ENCODE assay signal across 16 cellular contexts in the genomic region with DNA sequence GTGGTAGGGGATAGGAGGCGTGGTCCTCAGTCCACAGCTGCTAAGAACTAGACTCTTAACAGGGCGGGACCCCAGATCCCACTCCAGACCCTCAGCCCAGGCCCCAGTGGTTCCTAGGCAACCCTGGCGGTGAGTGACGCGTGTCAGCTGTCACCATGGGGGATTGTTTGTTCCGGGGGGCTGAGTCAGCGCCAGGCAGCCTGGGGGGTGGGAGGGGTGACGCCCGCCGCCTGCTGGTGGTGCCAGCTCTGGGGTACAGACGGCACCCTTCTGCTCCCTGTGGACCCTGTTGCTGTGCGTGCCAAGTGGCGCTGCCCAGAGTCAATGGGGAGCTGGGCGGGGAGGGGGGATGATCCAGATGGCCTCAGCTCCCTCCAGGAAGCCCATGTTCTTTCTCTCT. TPM values are rescaled to one million over a fixed set of nuclear protein-coding genes. Genes with fewer than 3 reads are reported as not detected.
DNase-seq lines count a peak whose midpoint lies in the region; ATAC-seq and TF ChIP-seq lines count a peak whose summit lies in the region.
"Had no signal": no experiment of that assay in that cellular context is flagged by ENCODE, and none has a peak within 500 bp of the region (broad histone marks: within the 10 kb centered on the region; RNA-seq: fewer than 3 reads in every experiment).

No MANE protein-coding gene starts in this region.

- no peak for TF ChIP-seq CTCF in dorsolateral prefrontal cortex (IDR thresholded peaks at IDR 0.05 in 54 of 56, conservative IDR thresholded peaks at IDR 0.05 in 2 of 56; ENCODE audit: low read depth in 1 of 56, partially characterized antibody in 56 of 56)
- no peak for TF ChIP-seq CTCF in tibial artery (IDR thresholded peaks at IDR 0.05)

- H3K9me3 ChIP-seq in tibial artery = no peaks in the 10 kb centered on the region
- H3K9me3 ChIP-seq: SJSA1, upper lobe of left lung had no signal

- intact Hi-C loops in dorsolateral prefrontal cortex (cut with DNase I) (loop anchor here in 1 of 2 donors (10.0 kb wide), 1 partner anchor 56 kb away; no protein-coding TSS in a partner anchor), tibial artery (cut with DNase I; ENCODE audit: low total_unique reads) (no loop called here)

- DNase-seq in NCI-H2227 (lab: John Stamatoyannopoulos, UW; ENCODE audit: unreplicated experiment) (peak; percentile 54), NCI-H2227 treated with DMSO at 0.1 percent for 48 hours (lab: John Stamatoyannopoulos, UW) (no peak), NCI-H2171 treated with DMSO at 0.1 percent for 48 hours (lab: John Stamatoyannopoulos, UW) (peak; percentile 92), dorsolateral prefrontal cortex (no peak), tibial artery (no peak)
- no peak for DNase-seq in stimulated activated CD4-positive, alpha-beta T cell treated with anti-CD3 and anti-CD28 coated beads, Interleukin-2, amount 100 ng/mL, for 24 hours
- DNase-seq in activated CD4-positive, CD25-positive, alpha-beta regulatory T cell (lab: John Stamatoyannopoulos, UW) = no peak
- DNase-seq: activated effector memory CD4-positive, alpha-beta T cell treated with Interleukin-2 at 50 U/mL for 16 hours; CD8-positive, alpha-beta T cell; hippocampal formation; NCI-H345; stimulated activated naive CD8-positive, alpha-beta T cell treated with anti-CD3 and anti-CD28 coated beads, Interleukin-15, Interleukin-2, amounts not matched to agents 100 U/mL and 50 U/mL, for 24 hours had no signal

- H3K4me1 ChIP-seq in tibial artery = peaks cover 3 to 28% (median 24%) of the 10 kb centered on the region in 4 donors

- peaks cover 0 to 29% (median 15%) of the 10 kb centered on the region in 3 donors for H3K36me3 ChIP-seq in tibial artery

- no peaks in the 10 kb centered on the region for H3K9me3 Mint-ChIP-seq in stimulated activated memory B cell treated with anti-CD40 and anti-IgM and Interleukin-4, amounts not matched to agents 10 μg/mL and 1 μg/mL and 100 μg/mL, for 72 hours
- H3K9me3 Mint-ChIP-seq: CD8-positive, alpha-beta T cell; natural killer cell treated with Interleukin-12 subunit alpha and Interleukin-12 subunit beta and Interleukin-15 and Interleukin-18, amount 100 ng/mL, for 72 hours had no signal

- H3K4me3 ChIP-seq in dorsolateral prefrontal cortex (peak overlapping the region in 34 of 59 donors; percentile 8 to 70 (median 60)), tibial artery (no peak overlapping the region)
- H3K4me3 ChIP-seq: SJSA1, upper lobe of left lung had no signal

- H3K36me3 Mint-ChIP-seq in stimulated activated memory B cell treated with anti-CD40 and anti-IgM and Interleukin-4, amounts not matched to agents 10 μg/mL and 1 μg/mL and 100 μg/mL, for 72 hours = peaks cover 24% of the 10 kb centered on the region
- H3K36me3 Mint-ChIP-seq: natural killer cell treated with Interleukin-12 subunit alpha and Interleukin-12 subunit beta and Interleukin-15 and Interleukin-18, amount 100 ng/mL, for 72 hours had no signal

- H3K4me3 Mint-ChIP-seq in stimulated activated memory B cell treated with anti-CD40 and anti-IgM and Interleukin-4, amounts not matched to agents 10 μg/mL and 1 μg/mL and 100 μg/mL, for 72 hours = no peak overlapping the region
- H3K4me3 Mint-ChIP-seq: CD8-positive, alpha-beta T cell had no signal

- H3K27ac Mint-ChIP-seq in stimulated activated memory B cell treated with anti-CD40 and anti-IgM and Interleukin-4, amounts not matched to agents 10 μg/mL and 1 μg/mL and 100 μg/mL, for 72 hours = peak overlapping the region; percentile 33

- H3K27me3 Mint-ChIP-seq in stimulated activated memory B cell treated with anti-CD40 and anti-IgM and Interleukin-4, amounts not matched to agents 10 μg/mL and 1 μg/mL and 100 μg/mL, for 72 hours = peaks cover 21% of the 10 kb centered on the region

- peak overlapping the region in 22 of 59 donors; percentile 7 to 84 (median 26) for H3K27ac ChIP-seq in dorsolateral prefrontal cortex
- H3K27ac ChIP-seq in tibial artery = no peak overlapping the region
- H3K27ac ChIP-seq: SJSA1, upper lobe of left lung had no signal

- peaks cover 67% of the 10 kb centered on the region for H3K4me1 Mint-ChIP-seq in stimulated activated memory B cell treated with anti-CD40 and anti-IgM and Interleukin-4, amounts not matched to agents 10 μg/mL and 1 μg/mL and 100 μg/mL, for 72 hours

- H3K27me3 ChIP-seq in dorsolateral prefrontal cortex = no peaks in the 10 kb centered on the region
- no peaks in the 10 kb centered on the region for H3K27me3 ChIP-seq in tibial artery
- H3K27me3 ChIP-seq: SJSA1, upper lobe of left lung had no signal

- no peak for ATAC-seq in stimulated activated memory B cell treated with anti-CD40 and anti-IgM and Interleukin-4, amounts not matched to agents 10 μg/mL and 1 μg/mL and 100 μg/mL, for 72 hours
- ATAC-seq: CD8-positive, alpha-beta T cell; natural killer cell treated with Interleukin-12 subunit alpha and Interleukin-12 subunit beta and Interleukin-15 and Interleukin-18, amount 100 ng/mL, for 72 hours; stimulated activated naive CD8-positive, alpha-beta T cell treated with anti-CD3 and anti-CD28 coated beads, Interleukin-15, Interleukin-2, amounts not matched to agents 100 U/mL and 50 U/mL, for 24 hours had no signal

RNA-seq across cellular contexts. Expression of a gene that starts 2.5 kb away (rescaled TPM):
- 100 to 1,000 TPM in 2 of 120 experiments, 10 to 100 TPM in 118; 27.7 to 125 (median 64.9) TPM for total RNA-seq in dorsolateral prefrontal cortex

RNA-seq across cellular contexts. Expression of a gene that starts 8.5 kb away (rescaled TPM):
- total RNA-seq in dorsolateral prefrontal cortex = 10 to 100 TPM; 15.9 to 71.3 (median 33.4) TPM

RNA-seq across cellular contexts. Expression of a gene that starts 11.3 kb away (rescaled TPM):
- 100 to 1,000 TPM in 2 of 120 experiments, 10 to 100 TPM in 118; 29.6 to 145 (median 58.1) TPM for total RNA-seq in dorsolateral prefrontal cortex
- total RNA-seq: natural killer cell treated with Interleukin-12 subunit alpha and Interleukin-12 subunit beta and Interleukin-15 and Interleukin-18, amount 100 ng/mL, for 72 hours had no signal

RNA-seq across cellular contexts. Expression of a gene that starts 12.0 kb away (rescaled TPM):
- total RNA-seq in dorsolateral prefrontal cortex = 100 to 1,000 TPM in 115 of 120 experiments, 10 to 100 TPM in 5; 94.3 to 135 (median 115) TPM

RNA-seq across cellular contexts. Expression of a gene that starts 22.9 kb away (rescaled TPM):
- 100 to 1,000 TPM in 117 of 120 experiments, 10 to 100 TPM in 3; 82.4 to 228 (median 167) TPM for total RNA-seq in dorsolateral prefrontal cortex

Comparison
In these comparisons a context has a peak if more than half of its experiments do, and no peak if none do; other contexts are left out.
1. DNase-seq: peak in NCI-H2227 (single experiment) and NCI-H2171 treated with DMSO at 0.1 percent for 48 hours (single experiment); none in NCI-H2227 treated with DMSO at 0.1 percent for 48 hours (single experiment), dorsolateral prefrontal cortex (0 of 10), stimulated activated CD4-positive, alpha-beta T cell treated with anti-CD3 and anti-CD28 coated beads, Interleukin-2, amount 100 ng/mL, for 24 hours (0 of 2), activated CD4-positive, CD25-positive, alpha-beta regulatory T cell (0 of 4) and tibial artery (0 of 2).
2. H3K4me3 ChIP-seq: peak in dorsolateral prefrontal cortex (34 of 59); none in tibial artery (0 of 2).